In genomic region chr2:28463893-28464292, GRCh38 we compare ENCODE assay signal across 21 cellular contexts. TPM values are rescaled to one million over a fixed set of nuclear protein-coding genes. Genes with fewer than 3 reads are reported as not detected.
DNase-seq lines count a peak whose midpoint lies in the region; ATAC-seq and TF ChIP-seq lines count a peak whose summit lies in the region.
"Had no signal": no experiment of that assay in that cellular context is flagged by ENCODE, and none has a peak within 500 bp of the region (broad histone marks: within the 10 kb centered on the region; RNA-seq: fewer than 3 reads in every experiment).

No MANE protein-coding gene starts in this region.

- WGBS in spleen, 5 donors: 38 to 56% (median 49%) methylated on average over 4 of the region's 4 CpGs
- 75 to 86% methylated on average over 4 of the region's 4 CpGs for WGBS in gastroesophageal sphincter (ENCODE audit: low coverage in 1 of 2), 2 donors

- no peak for ATAC-seq in gastroesophageal sphincter
- no peak for ATAC-seq in GM18519 (IDR thresholded peaks at IDR 0.05; ENCODE audit: low FRiP score, unreplicated experiment)
- ATAC-seq: activated CD8-positive, alpha-beta memory T cell treated with anti-CD3 and anti-CD28 coated beads, Interleukin-2, amount 10 ng/mL, durations not matched to agents 7 days and 5 days; heart right ventricle; PC-3 had no signal

- H3K27ac ChIP-seq in spleen (peak overlapping the region in 7 of 8 donors; percentile 21 to 89 (median 81)), gastroesophageal sphincter (no peak overlapping the region)
- H3K27ac ChIP-seq: parathyroid adenoma, suprapubic skin had no signal

- DNase-seq in KG1 (lab: John Stamatoyannopoulos, UW): peak; percentile 40
- DNase-seq in RPMI7951 (ENCODE audit: low read depth): peak; percentile 24
- peak; percentile 29 for DNase-seq in fibroblast of mammary gland (ENCODE audit: low read depth)
- no peak for DNase-seq in spleen
- DNase-seq in AG08396 (ENCODE audit: low spot score): no peak
- DNase-seq: activated CD4-positive, alpha-beta T cell treated with anti-CD3 and anti-CD28 coated beads for 1 hour; activated CD8-positive, alpha-beta memory T cell treated with anti-CD3 and anti-CD28 coated beads, Interleukin-2, amount 10 ng/mL, durations not matched to agents 7 days and 5 days; activated gamma-delta T cell; C1 segment of cervical spinal cord; effector memory CD4-positive, alpha-beta T cell; heart right ventricle; NCI-H187; NCI-H510A treated with DMSO at 0.1 percent for 48 hours; PC-3; small intestine; stimulated activated CD4-positive, alpha-beta T cell treated with anti-CD3 and anti-CD28 coated beads, Interleukin-4, amount 100 ng/mL, for 4 hours; T1000 had no signal

- H3K4me3 ChIP-seq in fibroblast of mammary gland (ENCODE audit: control insufficient read depth, low read depth, low read length) (no peak overlapping the region), spleen (peak overlapping the region in 1 of 8 donors; percentile 14), gastroesophageal sphincter (no peak overlapping the region)
- H3K4me3 ChIP-seq: heart right ventricle, suprapubic skin had no signal

- TF ChIP-seq CTCF in fibroblast of mammary gland (conservative IDR thresholded peaks at IDR 0.05; ENCODE audit: control insufficient read depth, insufficient read depth, low read depth, low read length) (no peak), spleen (IDR thresholded peaks at IDR 0.05 in 8 of 11, conservative IDR thresholded peaks at IDR 0.05 in 3 of 11) (no peak), gastroesophageal sphincter (IDR thresholded peaks at IDR 0.05) (no peak)

- no peak for TF ChIP-seq POLR2A in spleen (IDR thresholded peaks at IDR 0.05)
- TF ChIP-seq POLR2A in gastroesophageal sphincter (IDR thresholded peaks at IDR 0.05): no peak

- H3K27me3 ChIP-seq in spleen (replicated peaks in 1 of 7): no peaks in the 10 kb centered on the region
- no peaks in the 10 kb centered on the region for H3K27me3 ChIP-seq in gastroesophageal sphincter
- H3K27me3 ChIP-seq: heart right ventricle, suprapubic skin had no signal

- intact Hi-C loops in spleen (cut with DNase I; ENCODE audit: low total_unique reads): no loop called here

- H3K9me3 ChIP-seq in spleen (peaks cover 0 to 18% (median 7%) of the 10 kb centered on the region in 8 donors), gastroesophageal sphincter (peaks cover 0 to 15% (median 0%) of the 10 kb centered on the region in 3 donors)
- H3K9me3 ChIP-seq: suprapubic skin had no signal

- peaks cover 0 to 20% (median 0%) of the 10 kb centered on the region in 6 donors for H3K4me1 ChIP-seq in spleen
- H3K4me1 ChIP-seq in gastroesophageal sphincter: no peaks in the 10 kb centered on the region
- H3K4me1 ChIP-seq: parathyroid adenoma, suprapubic skin had no signal

- H3K36me3 ChIP-seq in spleen: no peaks in the 10 kb centered on the region
- no peaks in the 10 kb centered on the region for H3K36me3 ChIP-seq in gastroesophageal sphincter
- H3K36me3 ChIP-seq: heart right ventricle, suprapubic skin had no signal

- TF ChIP-seq EP300 in gastroesophageal sphincter (IDR thresholded peaks at IDR 0.05): no peak

RNA-seq across cellular contexts. Expression of gene PLB1, which starts 32.0 kb away (rescaled TPM):
- total RNA-seq in RPMI7951 (2014; rRNA removed; shearing (Covaris generic)): 0.12 and 1.6 TPM in 2 replicates
- total RNA-seq in spleen: 10 to 100 TPM; 11.1 to 45.7 (median 19.5) TPM
- 1 to 10 TPM; 3.8 to 4.5 (median 3.8) TPM for polyA plus RNA-seq in spleen
- 10 to 100 TPM in 2 of 4 donors, 1 to 10 TPM in 2; 3.0 to 14.5 (median 10.5) TPM for total RNA-seq in gastroesophageal sphincter

Comparison
In these comparisons a context has a peak if more than half of its experiments do, and no peak if none do; other contexts are left out.
1. DNase-seq: peak in KG1 (single experiment), RPMI7951 (single experiment) and fibroblast of mammary gland (single experiment); none in spleen (single experiment) and AG08396 (single experiment).
2. H3K27ac ChIP-seq: peak in spleen (7 of 8); none in gastroesophageal sphincter (0 of 4).